Comparison of ENCODE assay signal across 24 cellular contexts in the genomic region with DNA sequence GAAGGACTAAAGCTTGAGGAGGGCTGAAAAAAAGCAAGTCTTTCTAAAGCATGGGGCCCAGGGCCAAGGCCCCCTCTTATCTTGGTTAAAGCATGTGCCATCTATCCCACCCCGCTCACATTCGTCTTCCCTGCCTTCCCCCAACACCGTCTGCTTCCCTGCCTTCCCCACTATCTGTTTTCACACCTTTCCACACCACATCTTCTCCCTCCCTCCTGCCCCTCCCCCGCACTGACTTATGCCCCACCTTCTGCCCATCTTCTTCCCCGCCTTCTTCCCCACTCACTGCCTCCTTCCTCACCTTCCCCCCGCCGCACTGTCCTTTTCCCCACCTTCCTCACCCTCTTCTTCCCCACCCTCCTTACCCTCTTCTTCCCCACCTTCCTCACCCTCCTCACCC. TPM values are rescaled to one million over a fixed set of nuclear protein-coding genes. Genes with fewer than 3 reads are reported as not detected.
A peak's percentile ranks its signal among the peaks of the same experiment; 100 is the strongest.
DNase-seq lines count a peak whose midpoint lies in the region; ATAC-seq, FAIRE-seq and TF ChIP-seq lines count a peak whose summit lies in the region.
"Had no signal": no experiment of that assay in that cellular context is flagged by ENCODE, and none has a peak within 500 bp of the region (broad histone marks: within the 10 kb centered on the region; RNA-seq: fewer than 3 reads in every experiment).

No MANE protein-coding gene starts in this region.

- CTCF ChIA-PET in SK-N-SH (lab: Yijun Ruan, JAX): interaction anchor here (3.8 kb wide), 1 partner anchor 8 kb away, joined by 19 read pairs; no protein-coding TSS in a partner anchor

- no peak overlapping the region for H3K9ac ChIP-seq in SK-N-SH
- no peak overlapping the region for H3K9ac ChIP-seq in kidney (ENCODE audit: low read length in 2 of 2)
- H3K9ac ChIP-seq: KMS-11 had no signal

- no peaks in the 10 kb centered on the region for H3K79me2 ChIP-seq in SK-N-SH (ENCODE audit: insufficient read depth)

- H3K9me2 ChIP-seq in SK-N-SH: no peaks in the 10 kb centered on the region

- H3K36me3 ChIP-seq in SK-N-SH (replicated peaks in 1 of 2; ENCODE audit: control insufficient read depth in 1 of 2, insufficient read depth in 2 of 2, low read length in 1 of 2) (peaks cover 0 to 5% of the 10 kb centered on the region in 2 experiments), kidney (ENCODE audit: control insufficient read depth in 1 of 2, insufficient read depth in 2 of 2, low read length in 2 of 2) (peaks cover 0 to 3% of the 10 kb centered on the region in 2 donors)
- H3K36me3 ChIP-seq: cardiac muscle cell, SJCRH30 had no signal

- WGBS in SK-N-SH (ENCODE audit: low lambda C conversion rate): 96% methylated on average over 7 of the region's 7 CpGs

- peak overlapping the region in 2 of 3 donors; percentile 91 for H3K27ac Mint-ChIP-seq in IgD-negative memory B cell
- H3K27ac Mint-ChIP-seq in stimulated activated effector memory CD8-positive, alpha-beta T cell treated with anti-CD3 and anti-CD28 coated beads, Interleukin-12 subunit alpha, Interleukin-12 subunit beta, amount 100 ng/mL, for 72 hours: no peak overlapping the region

- no peaks in the 10 kb centered on the region for H4K20me1 ChIP-seq in SK-N-SH (ENCODE audit: insufficient read depth)

- peaks cover 3% of the 10 kb centered on the region for H3F3A ChIP-seq in SK-N-SH (replicated peaks; ENCODE audit: insufficient read depth)

- no peak overlapping the region for H3K4me3 Mint-ChIP-seq in IgD-negative memory B cell
- H3K4me3 Mint-ChIP-seq in stimulated activated effector memory CD8-positive, alpha-beta T cell treated with anti-CD3 and anti-CD28 coated beads, Interleukin-12 subunit alpha, Interleukin-12 subunit beta, amount 100 ng/mL, for 72 hours: peak overlapping the region; percentile 80

- H3K36me3 Mint-ChIP-seq in IgD-negative memory B cell: peaks cover 10% of the 10 kb centered on the region
- peaks cover 40% of the 10 kb centered on the region for H3K36me3 Mint-ChIP-seq in stimulated activated effector memory CD8-positive, alpha-beta T cell treated with anti-CD3 and anti-CD28 coated beads, Interleukin-12 subunit alpha, Interleukin-12 subunit beta, amount 100 ng/mL, for 72 hours

- no peaks in the 10 kb centered on the region for H3K27me3 Mint-ChIP-seq in IgD-negative memory B cell
- H3K27me3 Mint-ChIP-seq: activated T-cell treated with anti-CD3 and anti-CD28 coated beads, Interleukin-2, amount 50 U/mL, for 24 hours had no signal

- TF ChIP-seq RAD21 in SK-N-SH (IDR thresholded peaks at IDR 0.05; ENCODE audit: low read length): no peak

- intact Hi-C loops in kidney (cut with DNase I): no loop called here

- ATAC-seq in SK-N-SH treated with all-trans-retinoic acid at 6 μM for 48 hours: no peak
- no peak for ATAC-seq in stimulated activated effector memory CD8-positive, alpha-beta T cell treated with anti-CD3 and anti-CD28 coated beads, Interleukin-12 subunit alpha, Interleukin-12 subunit beta, amount 100 ng/mL, for 72 hours

- H3K9me3 ChIP-seq in SK-N-SH: no peaks in the 10 kb centered on the region
- no peaks in the 10 kb centered on the region for H3K9me3 ChIP-seq in kidney (ENCODE audit: control insufficient read depth in 1 of 2, low read length in 2 of 2)
- H3K9me3 ChIP-seq: Peyer's patch, SJCRH30 had no signal

- no peak for TF ChIP-seq EP300 in SK-N-SH (IDR thresholded peaks at IDR 0.05; ENCODE audit: borderline replicate concordance in 1 of 2, low read depth in 1 of 2, low read length in 1 of 2)

- DNase-seq in SK-N-SH (peak; percentile 24), kidney (peak; percentile 41), germinal center (ENCODE audit: low spot score) (no peak), DMS 273 treated with DMSO at 0.1 percent for 48 hours (lab: John Stamatoyannopoulos, UW) (no peak), D341Med (ENCODE audit: low spot score) (no peak)
- no peak for DNase-seq in stimulated activated effector memory CD8-positive, alpha-beta T cell treated with anti-CD3 and anti-CD28 coated beads, Interleukin-12 subunit alpha, Interleukin-12 subunit beta, amount 100 ng/mL, for 72 hours (ENCODE audit: low spot score in 2 of 2)
- DNase-seq: activated CD4-positive, alpha-beta T cell treated with anti-CD3 and anti-CD28 coated beads for 1 hour; activated naive CD4-positive, alpha-beta T cell treated with Interleukin-2 at 50 U/mL for 16 hours; activated T-cell treated with anti-CD3 and anti-CD28 coated beads, Interleukin-2, amount 50 U/mL, for 24 hours; dermis blood vessel endothelial cell; DMS79; GF-D8; NCI-H1436 treated with DMSO at 0.1 percent for 48 hours; NCI-H526; Peyer's patch; stimulated activated CD4-positive, alpha-beta T cell treated with anti-CD3 and anti-CD28 coated beads, Interleukin-4, amount 100 ng/mL, for 24 hours; stimulated activated naive CD4-positive, alpha-beta T cell treated with Interleukin-2 at 50 U/mL for 16 hours had no signal

- no peak overlapping the region for H3K4me2 ChIP-seq in SK-N-SH
- H3K4me2 ChIP-seq: KMS-11 had no signal

- no peaks in the 10 kb centered on the region for H3K27me3 ChIP-seq in SK-N-SH (ENCODE audit: insufficient read depth)
- H3K27me3 ChIP-seq: cardiac muscle cell, Peyer's patch, SJCRH30 had no signal

- POLR2A ChIA-PET in SK-N-SH (lab: Yijun Ruan, JAX): no interaction called here

- H3K4me3 ChIP-seq in SK-N-SH (ENCODE audit: low read depth in 2 of 2, low read length in 1 of 2): no peak overlapping the region
- H3K4me3 ChIP-seq in kidney (ENCODE audit: low read length in 2 of 2): no peak overlapping the region

- no peak overlapping the region for H2AFZ ChIP-seq in SK-N-SH (ENCODE audit: low read depth)

- peaks cover 0 to 8% of the 10 kb centered on the region in 2 experiments; a peak in 2 of 4 replicates for H3K4me1 ChIP-seq in SK-N-SH (ENCODE audit: control insufficient read depth in 1 of 2, insufficient read depth in 2 of 2, low read depth in 1 of 2, low read length in 1 of 2)
- H3K4me1 ChIP-seq in kidney (ENCODE audit: control insufficient read depth in 1 of 2, insufficient read depth in 1 of 2, low read depth in 1 of 2, low read length in 2 of 2): no peaks in the 10 kb centered on the region
- H3K4me1 ChIP-seq: Peyer's patch had no signal

- peaks cover 3 to 9% (median 6%) of the 10 kb centered on the region in 3 donors for H3K4me1 Mint-ChIP-seq in IgD-negative memory B cell
- peaks cover 14% of the 10 kb centered on the region for H3K4me1 Mint-ChIP-seq in stimulated activated effector memory CD8-positive, alpha-beta T cell treated with anti-CD3 and anti-CD28 coated beads, Interleukin-12 subunit alpha, Interleukin-12 subunit beta, amount 100 ng/mL, for 72 hours

- no peak for TF ChIP-seq CTCF in SK-N-SH (IDR thresholded peaks at IDR 0.05)
- TF ChIP-seq CTCF in kidney (IDR thresholded peaks at IDR 0.05; ENCODE audit: borderline replicate concordance, extremely low read depth, insufficient read depth): no peak

- no peak for FAIRE-seq in kidney (lab: Jason Lieb, UNC)

- H3K27ac ChIP-seq in SK-N-SH (ENCODE audit: low read depth in 2 of 2, low read length in 1 of 2) (no peak overlapping the region), kidney (ENCODE audit: low read depth in 2 of 2, low read length in 2 of 2) (no peak overlapping the region)
- H3K27ac ChIP-seq: 22Rv1, cardiac muscle cell, KMS-11, SJCRH30 had no signal

- no peaks in the 10 kb centered on the region for H3K9me3 Mint-ChIP-seq in IgD-negative memory B cell
- no peaks in the 10 kb centered on the region for H3K9me3 Mint-ChIP-seq in stimulated activated effector memory CD8-positive, alpha-beta T cell treated with anti-CD3 and anti-CD28 coated beads, Interleukin-12 subunit alpha, Interleukin-12 subunit beta, amount 100 ng/mL, for 72 hours
- H3K9me3 Mint-ChIP-seq: activated T-cell treated with anti-CD3 and anti-CD28 coated beads, Interleukin-2, amount 50 U/mL, for 24 hours had no signal

TF ChIP-seq in SK-N-SH, 30 proteins besides CTCF, POLR2A, EP300 and RAD21 (continues in another document):
- TF ChIP-seq RCOR1 (IDR thresholded peaks at IDR 0.05; ENCODE audit: low read length): no peak
- TF ChIP-seq FOSL2 (IDR thresholded peaks at IDR 0.05; ENCODE audit: borderline replicate concordance, low read depth): no peak
- no peak for TF ChIP-seq MXI1 (IDR thresholded peaks at IDR 0.05; ENCODE audit: low read depth, low read length)
- TF ChIP-seq, protein P1, sequence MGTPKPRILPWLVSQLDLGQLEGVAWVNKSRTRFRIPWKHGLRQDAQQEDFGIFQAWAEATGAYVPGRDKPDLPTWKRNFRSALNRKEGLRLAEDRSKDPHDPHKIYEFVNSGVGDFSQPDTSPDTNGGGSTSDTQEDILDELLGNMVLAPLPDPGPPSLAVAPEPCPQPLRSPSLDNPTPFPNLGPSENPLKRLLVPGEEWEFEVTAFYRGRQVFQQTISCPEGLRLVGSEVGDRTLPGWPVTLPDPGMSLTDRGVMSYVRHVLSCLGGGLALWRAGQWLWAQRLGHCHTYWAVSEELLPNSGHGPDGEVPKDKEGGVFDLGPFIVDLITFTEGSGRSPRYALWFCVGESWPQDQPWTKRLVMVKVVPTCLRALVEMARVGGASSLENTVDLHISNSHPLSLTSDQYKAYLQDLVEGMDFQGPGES (IDR thresholded peaks at IDR 0.05; ENCODE audit: low read depth, low read length): no peak
- TF ChIP-seq TAF1 (IDR thresholded peaks at IDR 0.05; ENCODE audit: borderline replicate concordance, low read depth, low read length): no peak
- no peak for TF ChIP-seq TEAD4 (IDR thresholded peaks at IDR 0.05; ENCODE audit: borderline replicate concordance, insufficient read depth)

TF ChIP-seq in SK-N-SH treated with all-trans-retinoic acid at 6 μM for 48 hours, 23 proteins besides CTCF, POLR2A, EP300 and RAD21 (continues in another document):
- TF ChIP-seq ZFP3 (CRISPR knock-in tag; IDR thresholded peaks at IDR 0.05) (no peak), ZNF565 (CRISPR knock-in tag; conservative IDR thresholded peaks at IDR 0.05; ENCODE audit: low read depth) (no peak)

RNA-seq across cellular contexts. Expression of a gene that starts 0.9 kb away (rescaled TPM):
- polyA plus RNA-seq in SK-N-SH (2012; rRNA removed): 7.5 and 8.1 TPM in 2 replicates
- polyA plus RNA-seq in SK-N-SH (2012; cell fraction: cytosol; rRNA removed): 8.2 and 12.4 TPM in 2 replicates
- 2.0 and 3.0 TPM in 2 replicates for polyA plus RNA-seq in SK-N-SH (2012; cell fraction: nucleus; rRNA removed)
- 1.0 TPM for polyA plus RNA-seq in IgD-negative memory B cell
- total RNA-seq in kidney: 5.9 TPM
- polyA plus RNA-seq in kidney (ENCODE audit: insufficient read depth, low read depth, low replicate concordance): 12.4 TPM
- total RNA-seq: H4 had no signal

Comparison
In these comparisons a context has a peak if more than half of its experiments do, and no peak if none do; other contexts are left out.
1. DNase-seq: peak in SK-N-SH (single experiment) and kidney (single experiment); none in stimulated activated effector memory CD8-positive, alpha-beta T cell treated with anti-CD3 and anti-CD28 coated beads, Interleukin-12 subunit alpha, Interleukin-12 subunit beta, amount 100 ng/mL, for 72 hours (0 of 2), germinal center (single experiment), DMS 273 treated with DMSO at 0.1 percent for 48 hours (single experiment) and D341Med (single experiment).